8 cellular contexts compared by ENCODE assay signal in the genomic region with DNA sequence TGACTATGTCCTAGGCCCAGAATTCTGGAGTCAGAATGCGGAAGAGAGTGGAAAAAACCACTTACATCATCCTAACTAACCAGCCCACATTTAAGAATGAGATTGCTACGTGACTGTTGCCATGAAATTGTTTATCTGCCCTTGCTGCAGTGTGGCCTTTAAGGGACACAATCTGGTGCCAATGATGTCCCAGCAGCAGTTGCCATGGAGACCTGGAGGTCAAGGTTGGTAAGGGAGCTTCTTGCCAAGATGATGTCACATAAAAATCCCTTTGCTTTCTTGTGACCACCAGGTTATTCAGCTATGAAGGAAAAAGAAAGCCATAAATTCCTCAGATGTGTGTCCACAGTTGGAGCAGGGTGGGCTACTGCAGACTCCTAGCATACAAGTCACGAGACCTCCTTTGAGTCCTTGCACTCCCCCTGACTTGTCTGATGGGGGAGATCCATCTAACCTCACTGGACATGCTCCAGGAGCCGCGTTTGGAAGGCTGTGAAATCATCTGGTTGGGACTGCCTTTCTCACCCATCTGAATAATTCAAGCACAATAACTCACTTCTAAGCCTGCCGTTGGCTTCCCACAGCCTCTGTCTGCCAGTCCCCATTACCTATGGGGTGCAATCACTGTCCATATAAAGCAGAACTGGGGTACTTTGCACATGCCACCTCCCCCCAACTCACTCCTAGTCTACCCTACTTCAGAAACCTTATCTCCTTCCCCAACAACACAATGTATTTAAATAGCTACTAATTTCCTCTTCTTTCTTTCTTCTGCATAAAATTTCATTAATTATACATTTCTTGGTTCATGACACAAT.
DNase-seq lines count a peak whose midpoint lies in the region; ATAC-seq and TF ChIP-seq lines count a peak whose summit lies in the region.

No MANE protein-coding gene starts in this region.

- H3K9me3 ChIP-seq in liver (ENCODE audit: control insufficient read depth in 4 of 4, low read length in 3 of 4) (no peaks in the 10 kb centered on the region), stomach (no peaks in the 10 kb centered on the region), BE2C (no peaks in the 10 kb centered on the region)

- H3K4me1 ChIP-seq in liver (ENCODE audit: control insufficient read depth in 4 of 4, insufficient read depth in 4 of 4, low read length in 3 of 4) = peaks cover 14 to 55% (median 24%) of the 10 kb centered on the region in 4 donors
- peaks cover 20 to 62% (median 45%) of the 10 kb centered on the region in 4 donors for H3K4me1 ChIP-seq in stomach
- no peaks in the 10 kb centered on the region for H3K4me1 ChIP-seq in BE2C

- no peak for ATAC-seq in HG03025 (IDR thresholded peaks at IDR 0.05; ENCODE audit: low FRiP score, unreplicated experiment)

- H3K36me3 ChIP-seq in liver (ENCODE audit: control insufficient read depth in 4 of 4, insufficient read depth in 3 of 4, low read depth in 1 of 4, low read length in 3 of 4) (no peaks in the 10 kb centered on the region), stomach (no peaks in the 10 kb centered on the region), BE2C (no peaks in the 10 kb centered on the region)

- TF ChIP-seq RAD21 in liver (IDR thresholded peaks at IDR 0.05) = peak; percentile 70 to 80

- intact Hi-C loops in stomach (cut with DNase I; ENCODE audit: low total_unique reads) = no loop called here

- peak overlapping the region; percentile 96 for H3K27ac ChIP-seq in caudate nucleus (ENCODE audit: low read depth, low read length)
- peak overlapping the region; percentile 96 to 97 for H3K27ac ChIP-seq in liver (ENCODE audit: low read depth in 1 of 2, low read length in 2 of 2)
- peak overlapping the region; percentile 14 to 90 (median 87) for H3K27ac ChIP-seq in stomach

- H3K27me3 ChIP-seq in liver (ENCODE audit: control insufficient read depth in 4 of 4, insufficient read depth in 4 of 4, low read length in 3 of 4) = no peaks in the 10 kb centered on the region
- no peaks in the 10 kb centered on the region for H3K27me3 ChIP-seq in stomach
- H3K27me3 ChIP-seq in BE2C = no peaks in the 10 kb centered on the region

- 33% methylated on average over 6 of the region's 6 CpGs for WGBS in liver
- WGBS in stomach, 5 donors = 55 to 61% (median 60%) methylated on average over 6 of the region's 6 CpGs

- TF ChIP-seq EP300 in stomach (IDR thresholded peaks at IDR 0.05) = no peak

- TF ChIP-seq CTCF in liver (IDR thresholded peaks at IDR 0.05; ENCODE audit: low read depth, low read length, missing input control) (peak; percentile 19), stomach (IDR thresholded peaks at IDR 0.05) (no peak), BE2C (IDR thresholded peaks at IDR 0.05; ENCODE audit: low read depth, low read length) (no peak)

- no peak for TF ChIP-seq POLR2A in stomach (IDR thresholded peaks at IDR 0.05)

- peak overlapping the region; percentile 63 to 82 for H3K9ac ChIP-seq in liver (ENCODE audit: low read depth in 1 of 2, low read length in 2 of 2)

- DNase-seq in OCI-M1 (lab: John Stamatoyannopoulos, UW) (peak; percentile 1), caudate nucleus (lab: John Stamatoyannopoulos, UW) (peak in 4 of 61 donors; percentile 23 to 60 (median 30)), stomach (peak; percentile 51), superior temporal gyrus (ENCODE audit: extremely low spot score) (no peak), BE2C (no peak), COLO668 (lab: John Stamatoyannopoulos, UW; ENCODE audit: unreplicated experiment) (no peak)

- H3K4me3 ChIP-seq in liver (ENCODE audit: low read depth in 1 of 3, low read length in 3 of 3) (no peak overlapping the region), stomach (no peak overlapping the region), BE2C (ENCODE audit: low read depth, low read length) (no peak overlapping the region)

TF ChIP-seq in liver, 16 proteins besides CTCF, POLR2A, EP300 and RAD21:
- TF ChIP-seq JUND (IDR thresholded peaks at IDR 0.05) (peak; percentile 88 to 96), EGR1 (IDR thresholded peaks at IDR 0.05; ENCODE audit: low read depth in 2 of 2) (peak in 1 of 2 donors; percentile 82), SP1 (IDR thresholded peaks at IDR 0.05) (peak; percentile 92), FOXA1 (IDR thresholded peaks at IDR 0.05) (peak; percentile 86), RXRA (IDR thresholded peaks at IDR 0.05) (peak; percentile 88 to 99), HNF4A (conservative IDR thresholded peaks at IDR 0.05) (peak; percentile 63 to 90), YY1 (IDR thresholded peaks at IDR 0.05) (peak; percentile 86), FOXA2 (IDR thresholded peaks at IDR 0.05) (peak; percentile 82), TAF1 (conservative IDR thresholded peaks at IDR 0.05) (no peak), HNF4G (IDR thresholded peaks at IDR 0.05) (no peak), GABPA (IDR thresholded peaks at IDR 0.05 in 1 of 2, conservative IDR thresholded peaks at IDR 0.05 in 1 of 2) (peak in 1 of 2 donors; percentile 39), NR2F2 (IDR thresholded peaks at IDR 0.05) (peak; percentile 83)
- TF ChIP-seq, protein P1, sequence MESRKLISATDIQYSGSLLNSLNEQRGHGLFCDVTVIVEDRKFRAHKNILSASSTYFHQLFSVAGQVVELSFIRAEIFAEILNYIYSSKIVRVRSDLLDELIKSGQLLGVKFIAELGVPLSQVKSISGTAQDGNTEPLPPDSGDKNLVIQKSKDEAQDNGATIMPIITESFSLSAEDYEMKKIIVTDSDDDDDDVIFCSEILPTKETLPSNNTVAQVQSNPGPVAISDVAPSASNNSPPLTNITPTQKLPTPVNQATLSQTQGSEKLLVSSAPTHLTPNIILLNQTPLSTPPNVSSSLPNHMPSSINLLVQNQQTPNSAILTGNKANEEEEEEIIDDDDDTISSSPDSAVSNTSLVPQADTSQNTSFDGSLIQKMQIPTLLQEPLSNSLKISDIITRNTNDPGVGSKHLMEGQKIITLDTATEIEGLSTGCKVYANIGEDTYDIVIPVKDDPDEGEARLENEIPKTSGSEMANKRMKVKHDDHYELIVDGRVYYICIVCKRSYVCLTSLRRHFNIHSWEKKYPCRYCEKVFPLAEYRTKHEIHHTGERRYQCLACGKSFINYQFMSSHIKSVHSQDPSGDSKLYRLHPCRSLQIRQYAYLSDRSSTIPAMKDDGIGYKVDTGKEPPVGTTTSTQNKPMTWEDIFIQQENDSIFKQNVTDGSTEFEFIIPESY (IDR thresholded peaks at IDR 0.05) = peak; percentile 81
- TF ChIP-seq, protein P2, sequence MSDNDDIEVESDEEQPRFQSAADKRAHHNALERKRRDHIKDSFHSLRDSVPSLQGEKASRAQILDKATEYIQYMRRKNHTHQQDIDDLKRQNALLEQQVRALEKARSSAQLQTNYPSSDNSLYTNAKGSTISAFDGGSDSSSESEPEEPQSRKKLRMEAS (IDR thresholded peaks at IDR 0.05) = peak; percentile 90
- TF ChIP-seq, protein P3, sequence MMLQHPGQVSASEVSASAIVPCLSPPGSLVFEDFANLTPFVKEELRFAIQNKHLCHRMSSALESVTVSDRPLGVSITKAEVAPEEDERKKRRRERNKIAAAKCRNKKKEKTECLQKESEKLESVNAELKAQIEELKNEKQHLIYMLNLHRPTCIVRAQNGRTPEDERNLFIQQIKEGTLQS (IDR thresholded peaks at IDR 0.05) = peak; percentile 97
- TF ChIP-seq, protein P4, sequence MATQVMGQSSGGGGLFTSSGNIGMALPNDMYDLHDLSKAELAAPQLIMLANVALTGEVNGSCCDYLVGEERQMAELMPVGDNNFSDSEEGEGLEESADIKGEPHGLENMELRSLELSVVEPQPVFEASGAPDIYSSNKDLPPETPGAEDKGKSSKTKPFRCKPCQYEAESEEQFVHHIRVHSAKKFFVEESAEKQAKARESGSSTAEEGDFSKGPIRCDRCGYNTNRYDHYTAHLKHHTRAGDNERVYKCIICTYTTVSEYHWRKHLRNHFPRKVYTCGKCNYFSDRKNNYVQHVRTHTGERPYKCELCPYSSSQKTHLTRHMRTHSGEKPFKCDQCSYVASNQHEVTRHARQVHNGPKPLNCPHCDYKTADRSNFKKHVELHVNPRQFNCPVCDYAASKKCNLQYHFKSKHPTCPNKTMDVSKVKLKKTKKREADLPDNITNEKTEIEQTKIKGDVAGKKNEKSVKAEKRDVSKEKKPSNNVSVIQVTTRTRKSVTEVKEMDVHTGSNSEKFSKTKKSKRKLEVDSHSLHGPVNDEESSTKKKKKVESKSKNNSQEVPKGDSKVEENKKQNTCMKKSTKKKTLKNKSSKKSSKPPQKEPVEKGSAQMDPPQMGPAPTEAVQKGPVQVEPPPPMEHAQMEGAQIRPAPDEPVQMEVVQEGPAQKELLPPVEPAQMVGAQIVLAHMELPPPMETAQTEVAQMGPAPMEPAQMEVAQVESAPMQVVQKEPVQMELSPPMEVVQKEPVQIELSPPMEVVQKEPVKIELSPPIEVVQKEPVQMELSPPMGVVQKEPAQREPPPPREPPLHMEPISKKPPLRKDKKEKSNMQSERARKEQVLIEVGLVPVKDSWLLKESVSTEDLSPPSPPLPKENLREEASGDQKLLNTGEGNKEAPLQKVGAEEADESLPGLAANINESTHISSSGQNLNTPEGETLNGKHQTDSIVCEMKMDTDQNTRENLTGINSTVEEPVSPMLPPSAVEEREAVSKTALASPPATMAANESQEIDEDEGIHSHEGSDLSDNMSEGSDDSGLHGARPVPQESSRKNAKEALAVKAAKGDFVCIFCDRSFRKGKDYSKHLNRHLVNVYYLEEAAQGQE (IDR thresholded peaks at IDR 0.05) = peak; percentile 85

Comparison
In these comparisons a context has a peak if more than half of its experiments do, and no peak if none do; other contexts are left out.
1. DNase-seq: peak in OCI-M1 (single experiment) and stomach (single experiment); none in superior temporal gyrus (single experiment), BE2C (single experiment) and COLO668 (single experiment).
2. Peak in every context shown above with its lines, with median percentiles within 50 percentile points of each other: H3K27ac ChIP-seq.